ENCODE assay signal across 28 cellular contexts in the genomic region with DNA sequence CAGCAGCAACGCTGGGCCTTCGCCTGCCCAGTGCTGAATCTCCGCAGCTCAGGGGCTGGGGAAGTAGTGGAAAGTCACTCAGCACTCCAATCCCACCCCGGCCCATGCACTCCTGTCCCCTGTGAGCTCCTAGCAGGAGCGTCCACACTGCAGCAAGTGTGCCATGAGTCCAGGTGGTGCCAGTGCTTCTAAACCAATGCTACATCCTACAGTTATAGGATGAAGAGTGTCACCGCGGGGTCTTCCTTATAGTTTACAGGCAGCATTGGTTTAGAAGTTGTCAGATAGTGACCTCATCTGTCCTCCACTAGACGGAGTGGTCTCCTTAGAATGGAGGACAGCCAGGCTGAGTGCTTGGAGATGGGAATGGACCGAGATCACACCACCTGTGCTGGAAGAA.
"Had no signal": no experiment of that assay in that cellular context is flagged by ENCODE, and none has a peak within 500 bp of the region (broad histone marks: within the 10 kb centered on the region; RNA-seq: fewer than 3 reads in every experiment).

No MANE protein-coding gene starts in this region.

- DNase-seq: naive thymus-derived CD4-positive, alpha-beta T cell; natural killer cell; nucleus accumbens; pancreas; retina; right cardiac atrium; right lobe of liver; sigmoid colon; small intestine; stimulated activated CD4-positive, alpha-beta T cell treated with anti-CD3 and anti-CD28 coated beads, Interleukin-15, amount 100 ng/mL, for 24 hours; stimulated activated CD4-positive, alpha-beta T cell treated with anti-CD3 and anti-CD28 coated beads, Interleukin-2, amount 100 ng/mL, for 24 hours; stimulated activated CD4-positive, alpha-beta T cell treated with anti-CD3 and anti-CD28 coated beads, Interleukin-2, amount 100 ng/mL, for 48 hours; stimulated activated CD4-positive, alpha-beta T cell treated with anti-CD3 and anti-CD28 coated beads, Interleukin-4, amount 100 ng/mL, for 24 hours; stimulated activated naive CD4-positive, alpha-beta T cell; stimulated activated naive CD8-positive, alpha-beta T cell treated with anti-CD3 and anti-CD28 coated beads, Interleukin-15, amount 100 ng/mL, for 72 hours; stimulated activated naive CD8-positive, alpha-beta T cell treated with anti-CD3 and anti-CD28 coated beads, Interleukin-15, Interleukin-2, amounts not matched to agents 100 U/mL and 50 U/mL, for 24 hours; substantia nigra; testis; tibial artery; transverse colon; upper lobe of right lung; uterus had no signal

- H3K36me3 Mint-ChIP-seq: natural killer cell; stimulated activated effector memory CD8-positive, alpha-beta T cell treated with anti-CD3 and anti-CD28 coated beads, Interleukin-12 subunit alpha, Interleukin-12 subunit beta, amount 100 ng/mL, for 72 hours had no signal

- H3K9me3 Mint-ChIP-seq: nephron, neural progenitor cell had no signal

- H3K9me3 ChIP-seq: neutrophil, pancreas, prostate gland, right lobe of liver, testis, tibial artery, transverse colon, upper lobe of right lung, uterus had no signal

- H2AFZ ChIP-seq: neural progenitor cell had no signal

- H3K27me3 Mint-ChIP-seq: naive thymus-derived CD4-positive, alpha-beta T cell; stimulated activated naive CD8-positive, alpha-beta T cell treated with anti-CD3 and anti-CD28 coated beads, Interleukin-15, amount 100 ng/mL, for 72 hours had no signal

- H3K4me3 Mint-ChIP-seq: naive thymus-derived CD4-positive, alpha-beta T cell; natural killer cell; nephron; neural progenitor cell; stimulated activated effector memory CD8-positive, alpha-beta T cell treated with anti-CD3 and anti-CD28 coated beads, Interleukin-12 subunit alpha, Interleukin-12 subunit beta, amount 100 ng/mL, for 72 hours; stimulated activated naive CD8-positive, alpha-beta T cell treated with anti-CD3 and anti-CD28 coated beads, Interleukin-15, amount 100 ng/mL, for 72 hours had no signal

- H3K27ac Mint-ChIP-seq: naive thymus-derived CD4-positive, alpha-beta T cell; natural killer cell; nephron; neural progenitor cell; stimulated activated effector memory CD8-positive, alpha-beta T cell treated with anti-CD3 and anti-CD28 coated beads, Interleukin-12 subunit alpha, Interleukin-12 subunit beta, amount 100 ng/mL, for 72 hours; stimulated activated naive CD8-positive, alpha-beta T cell treated with anti-CD3 and anti-CD28 coated beads, Interleukin-15, amount 100 ng/mL, for 72 hours had no signal

- H3K36me3 ChIP-seq: neural progenitor cell, neutrophil, pancreas, prostate gland, right lobe of liver, sigmoid colon, suprapubic skin, tibial artery, transverse colon, upper lobe of right lung, uterus had no signal

- H3K4me1 ChIP-seq: neural progenitor cell, pancreas, prostate gland, right lobe of liver, sigmoid colon, suprapubic skin, testis, tibial artery, transverse colon, upper lobe of right lung, uterus had no signal

- H3K27ac ChIP-seq: neural progenitor cell, neutrophil, pancreas, prostate gland, right lobe of liver, sigmoid colon, suprapubic skin, testis, tibial artery, transverse colon, upper lobe of right lung, uterus had no signal

- H3K27me3 ChIP-seq: neural progenitor cell, neutrophil, pancreas, right lobe of liver, sigmoid colon, suprapubic skin, testis, tibial artery, transverse colon, upper lobe of right lung, uterus had no signal

- H3K4me3 ChIP-seq: neural progenitor cell, pancreas, prostate gland, right lobe of liver, sigmoid colon, suprapubic skin, testis, tibial artery, transverse colon, upper lobe of right lung, uterus had no signal

- H3K4me2 ChIP-seq: neural progenitor cell had no signal

- ATAC-seq: naive thymus-derived CD4-positive, alpha-beta T cell; natural killer cell; pancreas; right lobe of liver; stimulated activated effector memory CD8-positive, alpha-beta T cell treated with anti-CD3 and anti-CD28 coated beads, Interleukin-12 subunit alpha, Interleukin-12 subunit beta, amount 100 ng/mL, for 72 hours; stimulated activated naive CD8-positive, alpha-beta T cell treated with anti-CD3 and anti-CD28 coated beads, Interleukin-15, amount 100 ng/mL, for 72 hours; stimulated activated naive CD8-positive, alpha-beta T cell treated with anti-CD3 and anti-CD28 coated beads, Interleukin-15, Interleukin-2, amounts not matched to agents 100 U/mL and 50 U/mL, for 24 hours; upper lobe of right lung had no signal

- H3K4me1 Mint-ChIP-seq: naive thymus-derived CD4-positive, alpha-beta T cell; natural killer cell; neural progenitor cell; stimulated activated effector memory CD8-positive, alpha-beta T cell treated with anti-CD3 and anti-CD28 coated beads, Interleukin-12 subunit alpha, Interleukin-12 subunit beta, amount 100 ng/mL, for 72 hours; stimulated activated naive CD8-positive, alpha-beta T cell treated with anti-CD3 and anti-CD28 coated beads, Interleukin-15, amount 100 ng/mL, for 72 hours had no signal

- H3K9ac ChIP-seq: neural progenitor cell had no signal
